1 cellular context compared by ENCODE assay signal in genomic region chr5:151288180-151288579, GRCh38.
TF ChIP-seq lines count a peak whose summit lies in the region.

No MANE protein-coding gene starts in this region.

TF ChIP-seq in GM23338, 12 proteins besides CTCF, POLR2A, EP300 and RAD21 (continued from another document):
- no peak for TF ChIP-seq ETS1 (IDR thresholded peaks at IDR 0.05)
- TF ChIP-seq ZNF462 (CRISPR knock-in tag; IDR thresholded peaks at IDR 0.05) = no peak
- no peak for TF ChIP-seq NANOG (IDR thresholded peaks at IDR 0.05; ENCODE audit: borderline replicate concordance)
- TF ChIP-seq ZNF331 (CRISPR knock-in tag; IDR thresholded peaks at IDR 0.05; ENCODE audit: low read depth) = no peak
- no peak for TF ChIP-seq EZH2 (IDR thresholded peaks at IDR 0.05; ENCODE audit: low read depth, unreplicated experiment)
- TF ChIP-seq STAT1 (IDR thresholded peaks at IDR 0.05; ENCODE audit: unreplicated experiment) = no peak
